9 cellular contexts compared by ENCODE assay signal in genomic region chr20:37290158-37290810, GRCh38. TPM values are rescaled to one million over a fixed set of nuclear protein-coding genes. Genes with fewer than 3 reads are reported as not detected.
DNase-seq lines count a peak whose midpoint lies in the region; ATAC-seq and TF ChIP-seq lines count a peak whose summit lies in the region.
"Had no signal": no experiment of that assay in that cellular context is flagged by ENCODE, and none has a peak within 500 bp of the region (broad histone marks: within the 10 kb centered on the region; RNA-seq: fewer than 3 reads in every experiment).

No MANE protein-coding gene starts in this region.

- peaks cover 12% of the 10 kb centered on the region for H3K27me3 Mint-ChIP-seq in T-helper 17 cell

- peaks cover 6% of the 10 kb centered on the region for H3K36me3 Mint-ChIP-seq in T-helper 17 cell (ENCODE audit: low read depth)

- peak overlapping the region; percentile 87 for H3K27ac ChIP-seq in rectal smooth muscle tissue (ENCODE audit: low read depth, low read length)

- peaks cover 25% of the 10 kb centered on the region for H3K4me1 Mint-ChIP-seq in T-helper 17 cell

- H3K9ac ChIP-seq in rectal smooth muscle tissue (ENCODE audit: low read length): peak overlapping the region; percentile 11

- peaks cover 3% of the 10 kb centered on the region for H3K9me3 ChIP-seq in T-helper 17 cell (ENCODE audit: control insufficient read depth, low read length, poor library complexity, severe bottlenecking)

- H3K4me3 Mint-ChIP-seq in T-helper 17 cell: peak overlapping the region; percentile 92

- TF ChIP-seq CTCF in GM06990 (IDR thresholded peaks at IDR 0.05; ENCODE audit: insufficient read depth, low read length, poor library complexity, severe bottlenecking): no peak
- no peak for TF ChIP-seq CTCF in fibroblast of villous mesenchyme (IDR thresholded peaks at IDR 0.05; ENCODE audit: insufficient read depth, low read depth, low read length)

- H3K27me3 ChIP-seq in GM06990 (replicated peaks; ENCODE audit: control insufficient read depth, insufficient read depth, low read length): no peaks in the 10 kb centered on the region
- H3K27me3 ChIP-seq in rectal smooth muscle tissue (ENCODE audit: control insufficient read depth, insufficient read depth, low read length): no peaks in the 10 kb centered on the region

- no peak for ATAC-seq in T-helper 17 cell

- peak overlapping the region; percentile 94 for H3K4me3 ChIP-seq in GM06990 (replicated peaks; ENCODE audit: low read depth, low read length)
- H3K4me3 ChIP-seq in fibroblast of villous mesenchyme (ENCODE audit: low read depth, low read length): peak overlapping the region; percentile 95
- H3K4me3 ChIP-seq in rectal smooth muscle tissue (ENCODE audit: low read length): peak overlapping the region; percentile 93

- peak overlapping the region; percentile 91 for H3K27ac Mint-ChIP-seq in T-helper 17 cell

- H3K4me1 ChIP-seq in rectal smooth muscle tissue (ENCODE audit: control insufficient read depth, insufficient read depth, low read length): peaks cover 15% of the 10 kb centered on the region

- DNase-seq in GM06990 (ENCODE audit: extremely low read depth, insufficient read length): no peak
- no peak for DNase-seq in T-helper 17 cell
- peak; percentile 23 for DNase-seq in fibroblast of villous mesenchyme (ENCODE audit: low read depth)
- DNase-seq in stimulated activated naive CD4-positive, alpha-beta T cell treated with Interleukin-2 at 50 U/mL for 16 hours (lab: John Stamatoyannopoulos, UW): no peak
- DNase-seq in SIG-M5 (lab: John Stamatoyannopoulos, UW): no peak
- DNase-seq in central memory CD4-positive, alpha-beta T cell: no peak
- DNase-seq in NCI-H345 (lab: John Stamatoyannopoulos, UW): no peak

- H3K36me3 ChIP-seq in GM06990 (ENCODE audit: control insufficient read depth, insufficient read depth, low read length) (peaks cover 1% of the 10 kb centered on the region), rectal smooth muscle tissue (ENCODE audit: control insufficient read depth, insufficient read depth, low read length) (no peaks in the 10 kb centered on the region)

RNA-seq across cellular contexts. Expression of gene MANBAL, which starts 0.8 kb away (rescaled TPM):
- total RNA-seq in T-helper 17 cell (1 to 10 TPM; 3.6 to 4.9 TPM), fibroblast of villous mesenchyme (15.1 and 17.1 TPM in 2 replicates)

RNA-seq across cellular contexts. Expression of gene GHRH, which starts 28.7 kb away (rescaled TPM):
- total RNA-seq in T-helper 17 cell (not detected), fibroblast of villous mesenchyme (not detected in 2 replicates)
- total RNA-seq: T-helper 2 cell treated with Interferon-gamma antibody and Interleukin-4, amounts not matched to agents 100 ng/mL and 5 ng/mL, for 36 hours had no signal

RNA-seq across cellular contexts. Expression of gene SRC, which starts 55.7 kb away (rescaled TPM):
- total RNA-seq in T-helper 17 cell (10 to 100 TPM in 1 of 2 donors, 1 to 10 TPM in 1; 6.2 to 22.8 TPM), fibroblast of villous mesenchyme (20.3 and 20.6 TPM in 2 replicates)
